In genomic region chr19:4589579-4590410, GRCh38 we compare ENCODE assay signal across 1 cellular context.
TF ChIP-seq lines count a peak whose summit lies in the region.

No MANE protein-coding gene starts in this region.

TF ChIP-seq in H1, 55 proteins besides CTCF, POLR2A, EP300 and RAD21:
- TF ChIP-seq EZH2 (IDR thresholded peaks at IDR 0.05; ENCODE audit: low read depth, low read length, severe bottlenecking), result no peak
- no peak for TF ChIP-seq ZNF274 (IDR thresholded peaks at IDR 0.05; ENCODE audit: borderline replicate concordance, extremely low read depth, low read length)
- no peak for TF ChIP-seq SP2 (IDR thresholded peaks at IDR 0.05; ENCODE audit: low read length)
- TF ChIP-seq NRF1 (IDR thresholded peaks at IDR 0.05; ENCODE audit: low read depth, low read length), result no peak
- TF ChIP-seq PHF8 (conservative IDR thresholded peaks at IDR 0.05; ENCODE audit: low read depth, low read length), result no peak
